22 cellular contexts compared by ENCODE assay signal in the genomic region with DNA sequence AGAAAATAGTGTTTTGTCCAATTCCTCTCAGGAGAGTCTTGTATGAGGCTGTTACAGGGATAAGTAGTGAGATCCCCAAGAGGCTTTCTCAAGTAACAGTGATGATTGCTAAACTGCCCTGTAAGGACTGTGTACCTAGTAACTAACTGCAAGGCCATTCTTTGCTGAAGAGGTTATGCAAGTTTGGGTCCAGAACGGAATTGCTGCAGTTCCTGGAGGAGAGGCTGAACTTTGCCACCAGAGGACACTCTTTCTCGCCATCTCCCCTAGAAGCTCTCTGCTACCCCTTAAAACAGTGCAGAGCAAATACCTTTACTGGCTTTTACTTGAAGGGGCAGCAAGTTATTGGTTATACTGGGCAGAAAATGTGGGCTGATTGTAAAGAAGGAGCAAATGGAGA.
"Had no signal": no experiment of that assay in that cellular context is flagged by ENCODE, and none has a peak within 500 bp of the region (broad histone marks: within the 10 kb centered on the region; RNA-seq: fewer than 3 reads in every experiment).

No MANE protein-coding gene starts in this region.

- H3K27ac Mint-ChIP-seq: activated naive CD4-positive, alpha-beta T cell treated with anti-CD3 and anti-CD28 coated beads, Interleukin-2, amount 50 U/mL, for 24 hours; activated T-cell treated with anti-CD3 and anti-CD28 coated beads, Interleukin-2, amount 50 U/mL, for 72 hours; progenitor cell of endocrine pancreas had no signal

- ATAC-seq: activated CD4-positive, CD25-positive, alpha-beta regulatory T cell treated with anti-CD3 and anti-CD28 coated beads, Interleukin-2, amount 50 U/mL, for 24 hours; activated T-cell treated with anti-CD3 and anti-CD28 coated beads, Interleukin-2, amount 50 U/mL, for 72 hours; left cardiac atrium; mucosa of descending colon had no signal

- H3K9me3 Mint-ChIP-seq: neural crest cell had no signal

- H3K9me3 ChIP-seq: ascending aorta, esophagus squamous epithelium, mucosa of descending colon, thyroid gland had no signal

- H3K4me1 Mint-ChIP-seq: activated naive CD4-positive, alpha-beta T cell treated with anti-CD3 and anti-CD28 coated beads, Interleukin-2, amount 50 U/mL, for 24 hours; naive B cell had no signal

- H3K27ac ChIP-seq: ascending aorta, esophagus squamous epithelium, hepatocyte, thyroid gland had no signal

- H3K36me3 ChIP-seq: ascending aorta, esophagus squamous epithelium, thyroid gland had no signal

- DNase-seq: activated CD8-positive, alpha-beta memory T cell treated with anti-CD3 and anti-CD28 coated beads for 24 hours; activated CD8-positive, alpha-beta memory T cell treated with anti-CD3 and anti-CD28 coated beads, Interleukin-2, amount 50 U/mL, for 48 hours; activated effector memory CD4-positive, alpha-beta T cell treated with anti-CD3 and anti-CD28 coated beads, Interleukin-2, amount 50 U/mL, for 16 hours; activated T-cell treated with anti-CD3 and anti-CD28 coated beads, Interleukin-2, amount 50 U/mL, for 72 hours; cerebellar nuclear complex; effector CD8-positive, alpha-beta T cell; esophagus squamous epithelium; foreskin fibroblast; left cardiac atrium; mesenchymal stem cell; mucosa of descending colon; naive B cell; stimulated activated CD4-positive, alpha-beta T cell treated with anti-CD3 and anti-CD28 coated beads, Interleukin-12 subunit alpha, Interleukin-12 subunit beta, amount 100 ng/mL, for 4 hours; stimulated activated CD4-positive, alpha-beta T cell treated with anti-CD3 and anti-CD28 coated beads, Interleukin-2, amount 100 ng/mL, for 24 hours; stimulated activated naive CD4-positive, alpha-beta T cell treated with Interleukin-2 at 50 U/mL for 16 hours; thyroid gland had no signal

- H3K4me3 ChIP-seq: ascending aorta, esophagus squamous epithelium, hepatocyte, mucosa of descending colon, thyroid gland had no signal

- H3K4me1 ChIP-seq: ascending aorta, esophagus squamous epithelium, thyroid gland had no signal

- H3K79me2 ChIP-seq: hepatocyte had no signal

- H2AFZ ChIP-seq: hepatocyte had no signal

- H3K4me3 Mint-ChIP-seq: activated naive CD4-positive, alpha-beta T cell treated with anti-CD3 and anti-CD28 coated beads, Interleukin-2, amount 50 U/mL, for 24 hours; activated T-cell treated with anti-CD3 and anti-CD28 coated beads, Interleukin-2, amount 50 U/mL, for 72 hours; naive B cell; neural crest cell had no signal

- H3K4me2 ChIP-seq: hepatocyte had no signal

- H3K27me3 ChIP-seq: ascending aorta, thyroid gland had no signal
